8 cellular contexts compared by ENCODE assay signal in the genomic region with DNA sequence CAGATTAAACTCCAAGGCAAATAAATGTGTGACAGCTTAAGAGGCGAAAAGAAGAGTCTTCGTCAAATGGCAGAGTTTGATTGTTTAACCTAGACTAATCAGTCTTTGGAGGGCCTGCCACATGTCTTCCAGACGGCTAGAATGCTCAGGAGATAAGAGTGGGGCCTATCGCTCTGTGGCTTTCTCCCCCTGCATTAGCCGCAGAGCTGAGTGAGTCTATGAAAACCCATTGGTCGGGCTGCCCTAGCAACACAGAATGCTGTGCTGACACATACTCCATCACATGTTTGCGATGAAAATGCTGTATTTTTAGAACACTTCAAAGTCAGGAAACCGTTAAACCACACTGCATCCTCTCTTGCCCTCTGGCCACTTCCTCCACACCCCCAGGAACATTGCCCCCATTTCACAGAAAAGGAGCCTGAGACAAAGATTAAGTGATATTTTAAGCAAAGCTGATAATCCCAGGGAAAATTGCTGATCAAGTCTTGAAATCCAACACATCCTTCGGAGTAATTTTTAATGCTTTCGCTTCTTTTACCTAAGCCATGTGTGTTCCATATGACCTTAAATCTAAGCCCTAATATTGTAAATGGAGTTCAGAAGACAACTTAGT.
A peak's percentile ranks its signal among the peaks of the same experiment; 100 is the strongest.
DNase-seq lines count a peak whose midpoint lies in the region; ATAC-seq and TF ChIP-seq lines count a peak whose summit lies in the region.

No MANE protein-coding gene starts in this region.

- BruUV-seq in IMR-90 (replicated peaks; lab: Mats Ljungman, UMichigan), result no TSS peak

- DNase-seq in CMK (ENCODE audit: low read depth), result peak; percentile 76
- peak; percentile 61 for DNase-seq in IMR-90
- DNase-seq in activated CD4-positive, alpha-beta T cell treated with anti-CD3 and anti-CD28 coated beads, Interleukin-2, amount 50 U/mL, for 1 hour, result peak; percentile 80
- peak; percentile 80 to 93 for DNase-seq in erythroblast (lab: John Stamatoyannopoulos, UW)
- DNase-seq in GOT3 (lab: John Stamatoyannopoulos, UW), result no peak
- no peak for DNase-seq in SHP77 treated with DMSO at 0.1 percent for 48 hours (lab: John Stamatoyannopoulos, UW)

- H4K91ac ChIP-seq in IMR-90 (ENCODE audit: insufficient read depth, low read depth, low read length), result no peak overlapping the region

- TF ChIP-seq RAD21 in IMR-90 (IDR thresholded peaks at IDR 0.05; ENCODE audit: low read length), result no peak

- H3K4me3 ChIP-seq in IMR-90 (ENCODE audit: insufficient read depth, low read depth, low read length) (no peak overlapping the region), skin epidermis (no peak overlapping the region)

- ATAC-seq in GM21390 (IDR thresholded peaks at IDR 0.05; ENCODE audit: unreplicated experiment) (peak; percentile 85), IMR-90 (ENCODE audit: low read depth) (peak; percentile 72)

- no peaks in the 10 kb centered on the region for H3K27me3 ChIP-seq in IMR-90 (ENCODE audit: control insufficient read depth, insufficient read depth, low read length)

- peaks cover 2% of the 10 kb centered on the region; the same call in 1 of the 2 replicates for H3K9me3 ChIP-seq in IMR-90 (ENCODE audit: control insufficient read depth, insufficient read depth, low read length)

- H2AK9ac ChIP-seq in IMR-90 (replicated peaks; ENCODE audit: low read depth, low read length, poor library complexity), result no peak overlapping the region

- no peak overlapping the region for H2BK20ac ChIP-seq in IMR-90 (ENCODE audit: low read depth, low read length)

- no peak overlapping the region for H3K4ac ChIP-seq in IMR-90 (ENCODE audit: low read depth, low read length)

- CTCF ChIA-PET in IMR-90 (lab: Yijun Ruan, JAX), result no interaction called here

- TF ChIP-seq POLR2A in IMR-90 (IDR thresholded peaks at IDR 0.05; ENCODE audit: low read depth, low read length) (no peak), erythroblast (IDR thresholded peaks at IDR 0.05; ENCODE audit: low read length) (peak; percentile 53)

- H3K4me1 ChIP-seq in IMR-90 (ENCODE audit: control insufficient read depth, insufficient read depth, low read length), result no peaks in the 10 kb centered on the region

- no peak for TF ChIP-seq CTCF in IMR-90 (conservative IDR thresholded peaks at IDR 0.05; ENCODE audit: low read depth, low read length)

- H3K56ac ChIP-seq in IMR-90 (ENCODE audit: extremely low read depth, insufficient read depth, low read length), result no peak overlapping the region

- no peak overlapping the region for H2BK5ac ChIP-seq in IMR-90 (ENCODE audit: low read depth, low read length, poor library complexity, severe bottlenecking)

- no peaks in the 10 kb centered on the region for H4K20me1 ChIP-seq in IMR-90 (ENCODE audit: insufficient read depth, low read length)

- POLR2A ChIA-PET in IMR-90 (lab: Charles Lee; ENCODE audit: unreplicated experiment), result no interaction called here

- H3K27ac ChIP-seq in IMR-90 (ENCODE audit: insufficient read depth, low read length) (no peak overlapping the region), skin epidermis (peak overlapping the region in 16 of 21 experiments; percentile 4 to 87 (median 42))

- H3K18ac ChIP-seq in IMR-90 (ENCODE audit: low read depth, low read length), result no peak overlapping the region

- H2AK5ac ChIP-seq in IMR-90 (ENCODE audit: low read depth, low read length), result no peak overlapping the region

- H3K4me2 ChIP-seq in IMR-90 (ENCODE audit: low read depth, low read length), result no peak overlapping the region

- H4K5ac ChIP-seq in IMR-90 (ENCODE audit: low read depth, low read length), result no peak overlapping the region

- dilution Hi-C loops in IMR-90 (cut with HindIII; ENCODE audit: low sequenced_read_pairs, unreplicated experiment), result no loop called here

- intact Hi-C loops in IMR-90 (cut with micrococcal nuclease), result no loop called here

- H3K14ac ChIP-seq in IMR-90 (replicated peaks; ENCODE audit: low read depth, low read length), result no peak overlapping the region

- no peak overlapping the region for H2BK15ac ChIP-seq in IMR-90 (ENCODE audit: low read depth, low read length)

- WGBS in IMR-90 (ENCODE audit: extremely low coverage in 2 of 2, insufficient read length in 1 of 2), 2 experiments, result 27% methylated on average over 2 of the region's 10 CpGs; no CpG with 5 or more reads in 1 of the 2 experiments

- no peak overlapping the region for H3K9ac ChIP-seq in IMR-90 (ENCODE audit: low read depth, low read length)

- H4K8ac ChIP-seq in IMR-90 (ENCODE audit: low read depth in 2 of 2, low read length in 2 of 2), result no peak overlapping the region

- H3K79me1 ChIP-seq in IMR-90 (ENCODE audit: low read depth in 1 of 2, low read length in 2 of 2), result no peaks in the 10 kb centered on the region

- H3K9me1 ChIP-seq in IMR-90 (ENCODE audit: insufficient read depth, low read length), result no peaks in the 10 kb centered on the region

- no peak overlapping the region; the same call in 1 of the 2 replicates for H2BK120ac ChIP-seq in IMR-90 (ENCODE audit: low read depth, low read length)

- H2AFZ ChIP-seq in IMR-90 (replicated peaks; ENCODE audit: low read length, poor library complexity), result peak overlapping the region; percentile 39

- in situ Hi-C loops in IMR-90 (cut with MboI; ENCODE audit: low sequenced_read_pairs), result no loop called here

- no peaks in the 10 kb centered on the region for H3K36me3 ChIP-seq in IMR-90 (ENCODE audit: control insufficient read depth, insufficient read depth, low read length)

- H3K23ac ChIP-seq in IMR-90 (ENCODE audit: low read depth, low read length), result no peak overlapping the region

TF ChIP-seq in IMR-90, 13 proteins besides CTCF, POLR2A, EP300 and RAD21:
- TF ChIP-seq SMC3 (IDR thresholded peaks at IDR 0.05; ENCODE audit: low read depth, low read length) (no peak), CEBPB (IDR thresholded peaks at IDR 0.05; ENCODE audit: low read depth, low read length) (no peak), BHLHE40 (IDR thresholded peaks at IDR 0.05; ENCODE audit: low read depth, low read length) (no peak), MAFK (IDR thresholded peaks at IDR 0.05; ENCODE audit: low read depth, low read length) (no peak), RFX5 (IDR thresholded peaks at IDR 0.05; ENCODE audit: low read depth, low read length) (peak; percentile 79), RCOR1 (IDR thresholded peaks at IDR 0.05; ENCODE audit: insufficient replicate concordance, low read length) (no peak), NFE2L2 (IDR thresholded peaks at IDR 0.05; ENCODE audit: low read depth, low read length) (no peak), MAZ (IDR thresholded peaks at IDR 0.05; ENCODE audit: borderline replicate concordance, low read depth, low read length) (no peak), MXI1 (IDR thresholded peaks at IDR 0.05; ENCODE audit: borderline replicate concordance, low read depth, low read length) (no peak), CHD1 (IDR thresholded peaks at IDR 0.05; ENCODE audit: low read depth, low read length) (no peak), FOS (IDR thresholded peaks at IDR 0.05; ENCODE audit: low read depth, low read length) (no peak)
- TF ChIP-seq, protein P1, sequence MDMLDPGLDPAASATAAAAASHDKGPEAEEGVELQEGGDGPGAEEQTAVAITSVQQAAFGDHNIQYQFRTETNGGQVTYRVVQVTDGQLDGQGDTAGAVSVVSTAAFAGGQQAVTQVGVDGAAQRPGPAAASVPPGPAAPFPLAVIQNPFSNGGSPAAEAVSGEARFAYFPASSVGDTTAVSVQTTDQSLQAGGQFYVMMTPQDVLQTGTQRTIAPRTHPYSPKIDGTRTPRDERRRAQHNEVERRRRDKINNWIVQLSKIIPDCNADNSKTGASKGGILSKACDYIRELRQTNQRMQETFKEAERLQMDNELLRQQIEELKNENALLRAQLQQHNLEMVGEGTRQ (IDR thresholded peaks at IDR 0.05; ENCODE audit: low read depth, low read length), result peak; percentile 12; the same call in 1 of the 2 replicates
- TF ChIP-seq, protein P2, sequence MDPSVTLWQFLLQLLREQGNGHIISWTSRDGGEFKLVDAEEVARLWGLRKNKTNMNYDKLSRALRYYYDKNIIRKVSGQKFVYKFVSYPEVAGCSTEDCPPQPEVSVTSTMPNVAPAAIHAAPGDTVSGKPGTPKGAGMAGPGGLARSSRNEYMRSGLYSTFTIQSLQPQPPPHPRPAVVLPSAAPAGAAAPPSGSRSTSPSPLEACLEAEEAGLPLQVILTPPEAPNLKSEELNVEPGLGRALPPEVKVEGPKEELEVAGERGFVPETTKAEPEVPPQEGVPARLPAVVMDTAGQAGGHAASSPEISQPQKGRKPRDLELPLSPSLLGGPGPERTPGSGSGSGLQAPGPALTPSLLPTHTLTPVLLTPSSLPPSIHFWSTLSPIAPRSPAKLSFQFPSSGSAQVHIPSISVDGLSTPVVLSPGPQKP (IDR thresholded peaks at IDR 0.05; ENCODE audit: borderline replicate concordance, low read depth, low read length), result no peak

Comparison
In these comparisons a context has a peak if more than half of its experiments do, and no peak if none do; other contexts are left out.
1. DNase-seq: peak in CMK (single experiment), IMR-90 (single experiment), activated CD4-positive, alpha-beta T cell treated with anti-CD3 and anti-CD28 coated beads, Interleukin-2, amount 50 U/mL, for 1 hour (single experiment) and erythroblast (2 of 2); none in GOT3 (single experiment) and SHP77 treated with DMSO at 0.1 percent for 48 hours (single experiment).